8 cellular contexts compared by ENCODE assay signal in the genomic region with DNA sequence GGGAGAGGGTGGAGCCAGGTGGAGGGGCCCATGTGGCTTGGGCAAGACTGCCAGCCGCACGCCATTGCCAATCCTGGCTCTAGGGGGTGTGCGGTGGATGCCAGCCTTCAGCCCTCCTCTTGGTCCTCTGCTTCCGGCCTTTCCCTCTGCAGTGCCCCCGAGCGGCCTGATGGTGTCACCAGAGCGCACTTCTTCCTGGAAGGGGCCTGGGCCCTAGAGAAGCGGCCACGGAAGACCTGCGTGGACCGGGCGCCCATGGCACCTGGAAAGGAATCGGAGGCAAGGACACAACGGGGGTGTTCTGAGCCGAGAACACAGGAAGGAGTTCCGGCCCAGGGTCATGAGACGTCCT.
DNase-seq lines count a peak whose midpoint lies in the region; ATAC-seq and TF ChIP-seq lines count a peak whose summit lies in the region.

No MANE protein-coding gene starts in this region.

- H3K4me3 Mint-ChIP-seq in CD14-positive monocyte (peak overlapping the region; percentile 54 to 76), natural killer cell (no peak overlapping the region)

- H3K36me3 Mint-ChIP-seq in CD14-positive monocyte (no peaks in the 10 kb centered on the region), natural killer cell (no peaks in the 10 kb centered on the region)

- H3K4me1 Mint-ChIP-seq in CD14-positive monocyte (peaks cover 9% of the 10 kb centered on the region), natural killer cell (peaks cover 0 to 9% of the 10 kb centered on the region in 2 donors)

- H3K27me3 Mint-ChIP-seq in CD14-positive monocyte (ENCODE audit: low read depth in 3 of 3) (peaks cover 4 to 7% (median 6%) of the 10 kb centered on the region in 3 donors), natural killer cell (ENCODE audit: low read depth in 2 of 2) (peaks cover 6 to 14% of the 10 kb centered on the region in 2 donors)

- peak; percentile 82 for TF ChIP-seq CTCF in CD14-positive monocyte (IDR thresholded peaks at IDR 0.05)
- TF ChIP-seq CTCF in natural killer cell (IDR thresholded peaks at IDR 0.05): peak; percentile 41

- DNase-seq in CD14-positive monocyte (ENCODE audit: low spot score) (peak; percentile 66), NCI-H2107 treated with DMSO at 0.1 percent for 48 hours (lab: John Stamatoyannopoulos, UW; ENCODE audit: unreplicated experiment) (peak; percentile 50), fibroblast of peridontal ligament (ENCODE audit: extremely low read depth) (peak; percentile 78), natural killer cell (peak; percentile 42)
- DNase-seq in activated CD4-positive, alpha-beta T cell treated with anti-CD3 and anti-CD28 coated beads, Interleukin-2, amount 50 U/mL, for 48 hours: peak; percentile 21 to 40

- H3K27ac Mint-ChIP-seq in CD14-positive monocyte (no peak overlapping the region), natural killer cell (peak overlapping the region in 1 of 2 donors; percentile 27)

- intact Hi-C loops in CD14-positive monocyte (cut with micrococcal nuclease): no loop called here
- intact Hi-C loops in natural killer cell (cut with micrococcal nuclease): no loop called here

- H3K9me3 Mint-ChIP-seq in CD14-positive monocyte (peaks cover 0 to 9% (median 4%) of the 10 kb centered on the region in 7 donors), natural killer cell (peaks cover 0 to 2% of the 10 kb centered on the region in 2 donors)

- ATAC-seq in GM18873 (IDR thresholded peaks at IDR 0.05; ENCODE audit: low FRiP score, unreplicated experiment) (peak; percentile 77), HG03095 (IDR thresholded peaks at IDR 0.05; ENCODE audit: unreplicated experiment) (peak; percentile 95), natural killer cell (peak; percentile 67 to 93 (median 82))
- ATAC-seq in activated CD4-positive, CD25-positive, alpha-beta regulatory T cell treated with anti-CD3 and anti-CD28 coated beads, Interleukin-2, amount 50 U/mL, for 24 hours: no peak

Comparison
In these comparisons a context has a peak if more than half of its experiments do, and no peak if none do; other contexts are left out.
1. ATAC-seq: peak in GM18873 (single experiment), HG03095 (single experiment) and natural killer cell (3 of 3); none in activated CD4-positive, CD25-positive, alpha-beta regulatory T cell treated with anti-CD3 and anti-CD28 coated beads, Interleukin-2, amount 50 U/mL, for 24 hours (0 of 2).
2. Peak in every context shown above with its lines, with median percentiles within 50 percentile points of each other: DNase-seq.